In the genomic region with DNA sequence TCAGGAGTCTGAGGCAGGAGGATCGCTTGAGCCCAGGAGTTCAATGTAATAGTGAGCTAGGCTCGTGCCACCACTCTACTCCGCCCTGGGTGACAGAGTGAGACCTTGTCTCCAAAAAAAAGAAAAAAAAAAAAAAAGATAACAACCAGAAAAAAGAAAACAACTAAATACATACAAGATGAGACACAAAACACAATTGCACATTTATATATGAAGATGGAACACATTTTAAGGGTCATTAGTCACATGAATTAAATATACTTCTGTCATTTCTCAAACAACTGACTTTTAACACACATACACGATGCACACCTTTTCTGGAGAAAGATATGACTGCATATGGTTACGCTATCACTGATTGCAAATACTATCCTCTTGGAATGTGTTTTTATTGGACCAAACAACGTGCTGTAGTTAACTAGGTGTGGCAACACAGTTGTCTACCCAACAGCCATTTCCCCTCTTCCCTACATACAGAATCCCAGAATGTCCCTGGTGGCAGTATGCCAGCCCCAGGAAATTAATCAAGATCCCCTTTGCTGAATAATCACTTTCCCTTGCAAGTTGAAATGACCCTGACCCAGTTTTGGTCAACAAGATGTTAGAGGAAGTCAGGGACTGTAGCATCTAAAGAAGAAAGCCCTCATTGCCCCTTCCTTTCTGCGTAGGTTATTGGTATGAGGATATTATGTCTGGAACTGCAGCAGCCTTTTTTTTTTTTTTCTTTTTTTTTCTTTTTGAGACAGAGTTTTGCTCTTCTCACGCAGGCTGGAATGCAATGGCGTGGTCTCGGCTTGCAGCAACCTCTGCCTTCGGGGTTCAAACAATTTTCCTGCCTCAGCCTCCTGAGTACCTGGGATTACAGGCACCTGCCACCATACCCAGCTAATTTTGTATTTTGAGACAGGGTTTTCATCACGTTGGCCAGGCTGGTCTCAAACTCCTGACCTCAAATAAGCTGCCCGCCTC, we compare ENCODE assay signal across 1 cellular context.
TF ChIP-seq lines count a peak whose summit lies in the region.

No MANE protein-coding gene starts in this region.

TF ChIP-seq in WTC11, 78 proteins besides CTCF, POLR2A, EP300 and RAD21 (continued from another document):
- TF ChIP-seq, protein P1, sequence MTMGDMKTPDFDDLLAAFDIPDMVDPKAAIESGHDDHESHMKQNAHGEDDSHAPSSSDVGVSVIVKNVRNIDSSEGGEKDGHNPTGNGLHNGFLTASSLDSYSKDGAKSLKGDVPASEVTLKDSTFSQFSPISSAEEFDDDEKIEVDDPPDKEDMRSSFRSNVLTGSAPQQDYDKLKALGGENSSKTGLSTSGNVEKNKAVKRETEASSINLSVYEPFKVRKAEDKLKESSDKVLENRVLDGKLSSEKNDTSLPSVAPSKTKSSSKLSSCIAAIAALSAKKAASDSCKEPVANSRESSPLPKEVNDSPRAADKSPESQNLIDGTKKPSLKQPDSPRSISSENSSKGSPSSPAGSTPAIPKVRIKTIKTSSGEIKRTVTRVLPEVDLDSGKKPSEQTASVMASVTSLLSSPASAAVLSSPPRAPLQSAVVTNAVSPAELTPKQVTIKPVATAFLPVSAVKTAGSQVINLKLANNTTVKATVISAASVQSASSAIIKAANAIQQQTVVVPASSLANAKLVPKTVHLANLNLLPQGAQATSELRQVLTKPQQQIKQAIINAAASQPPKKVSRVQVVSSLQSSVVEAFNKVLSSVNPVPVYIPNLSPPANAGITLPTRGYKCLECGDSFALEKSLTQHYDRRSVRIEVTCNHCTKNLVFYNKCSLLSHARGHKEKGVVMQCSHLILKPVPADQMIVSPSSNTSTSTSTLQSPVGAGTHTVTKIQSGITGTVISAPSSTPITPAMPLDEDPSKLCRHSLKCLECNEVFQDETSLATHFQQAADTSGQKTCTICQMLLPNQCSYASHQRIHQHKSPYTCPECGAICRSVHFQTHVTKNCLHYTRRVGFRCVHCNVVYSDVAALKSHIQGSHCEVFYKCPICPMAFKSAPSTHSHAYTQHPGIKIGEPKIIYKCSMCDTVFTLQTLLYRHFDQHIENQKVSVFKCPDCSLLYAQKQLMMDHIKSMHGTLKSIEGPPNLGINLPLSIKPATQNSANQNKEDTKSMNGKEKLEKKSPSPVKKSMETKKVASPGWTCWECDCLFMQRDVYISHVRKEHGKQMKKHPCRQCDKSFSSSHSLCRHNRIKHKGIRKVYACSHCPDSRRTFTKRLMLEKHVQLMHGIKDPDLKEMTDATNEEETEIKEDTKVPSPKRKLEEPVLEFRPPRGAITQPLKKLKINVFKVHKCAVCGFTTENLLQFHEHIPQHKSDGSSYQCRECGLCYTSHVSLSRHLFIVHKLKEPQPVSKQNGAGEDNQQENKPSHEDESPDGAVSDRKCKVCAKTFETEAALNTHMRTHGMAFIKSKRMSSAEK (CRISPR knock-in tag; IDR thresholded peaks at IDR 0.05; ENCODE audit: borderline replicate concordance) = no peak
- TF ChIP-seq, protein P2, sequence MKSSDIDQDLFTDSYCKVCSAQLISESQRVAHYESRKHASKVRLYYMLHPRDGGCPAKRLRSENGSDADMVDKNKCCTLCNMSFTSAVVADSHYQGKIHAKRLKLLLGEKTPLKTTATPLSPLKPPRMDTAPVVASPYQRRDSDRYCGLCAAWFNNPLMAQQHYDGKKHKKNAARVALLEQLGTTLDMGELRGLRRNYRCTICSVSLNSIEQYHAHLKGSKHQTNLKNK (CRISPR knock-in tag; IDR thresholded peaks at IDR 0.05) = no peak
- TF ChIP-seq, protein P3, sequence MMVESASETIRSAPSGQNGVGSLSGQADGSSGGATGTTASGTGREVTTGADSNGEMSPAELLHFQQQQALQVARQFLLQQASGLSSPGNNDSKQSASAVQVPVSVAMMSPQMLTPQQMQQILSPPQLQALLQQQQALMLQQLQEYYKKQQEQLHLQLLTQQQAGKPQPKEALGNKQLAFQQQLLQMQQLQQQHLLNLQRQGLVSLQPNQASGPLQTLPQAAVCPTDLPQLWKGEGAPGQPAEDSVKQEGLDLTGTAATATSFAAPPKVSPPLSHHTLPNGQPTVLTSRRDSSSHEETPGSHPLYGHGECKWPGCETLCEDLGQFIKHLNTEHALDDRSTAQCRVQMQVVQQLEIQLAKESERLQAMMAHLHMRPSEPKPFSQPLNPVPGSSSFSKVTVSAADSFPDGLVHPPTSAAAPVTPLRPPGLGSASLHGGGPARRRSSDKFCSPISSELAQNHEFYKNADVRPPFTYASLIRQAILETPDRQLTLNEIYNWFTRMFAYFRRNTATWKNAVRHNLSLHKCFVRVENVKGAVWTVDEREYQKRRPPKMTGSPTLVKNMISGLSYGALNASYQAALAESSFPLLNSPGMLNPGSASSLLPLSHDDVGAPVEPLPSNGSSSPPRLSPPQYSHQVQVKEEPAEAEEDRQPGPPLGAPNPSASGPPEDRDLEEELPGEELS (CRISPR knock-in tag; IDR thresholded peaks at IDR 0.05) = no peak
- TF ChIP-seq, protein P4, sequence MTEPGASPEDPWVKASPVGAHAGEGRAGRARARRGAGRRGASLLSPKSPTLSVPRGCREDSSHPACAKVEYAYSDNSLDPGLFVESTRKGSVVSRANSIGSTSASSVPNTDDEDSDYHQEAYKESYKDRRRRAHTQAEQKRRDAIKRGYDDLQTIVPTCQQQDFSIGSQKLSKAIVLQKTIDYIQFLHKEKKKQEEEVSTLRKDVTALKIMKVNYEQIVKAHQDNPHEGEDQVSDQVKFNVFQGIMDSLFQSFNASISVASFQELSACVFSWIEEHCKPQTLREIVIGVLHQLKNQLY (CRISPR knock-in tag; IDR thresholded peaks at IDR 0.05) = no peak
- no peak for TF ChIP-seq SP1 (CRISPR knock-in tag; conservative IDR thresholded peaks at IDR 0.05)
- no peak for TF ChIP-seq RELA (CRISPR knock-in tag; IDR thresholded peaks at IDR 0.05; ENCODE audit: borderline replicate concordance)
